ENCODE assay signal across 17 cellular contexts in genomic region chr14:68516235-68516634, GRCh38.
A peak's percentile ranks its signal among the peaks of the same experiment; 100 is the strongest.
DNase-seq lines count a peak whose midpoint lies in the region; ATAC-seq, FAIRE-seq and TF ChIP-seq lines count a peak whose summit lies in the region.
"Had no signal": no experiment of that assay in that cellular context is flagged by ENCODE, and none has a peak within 500 bp of the region (broad histone marks: within the 10 kb centered on the region; RNA-seq: fewer than 3 reads in every experiment).

No MANE protein-coding gene starts in this region.

- peaks cover 67% of the 10 kb centered on the region for H3F3A ChIP-seq in PC-9 (ENCODE audit: insufficient read depth, low read depth)

- ATAC-seq in WTC11 = no peak
- no peak for ATAC-seq in activated CD4-positive, alpha-beta T cell treated with anti-CD3 and anti-CD28 coated beads for 36 hours
- no peak for ATAC-seq in GM19463 (IDR thresholded peaks at IDR 0.05; ENCODE audit: unreplicated experiment)
- ATAC-seq in HG03342 (IDR thresholded peaks at IDR 0.05; ENCODE audit: unreplicated experiment) = no peak
- ATAC-seq: A549, K562 had no signal

- H3K27ac ChIP-seq in PC-9 (peak overlapping the region; percentile 18; the same call in 1 of the 2 replicates), suprapubic skin (peak overlapping the region; percentile 42)
- H3K27ac ChIP-seq: C4-2B, HL-60 had no signal

- no peaks in the 10 kb centered on the region for H3K9me3 ChIP-seq in PC-9 (ENCODE audit: insufficient read depth, low read depth)
- H3K9me3 ChIP-seq in suprapubic skin = no peaks in the 10 kb centered on the region
- H3K9me3 ChIP-seq: A549, BE2C, HAP-1 had no signal

- DNase-seq in PC-9 = no peak
- no peak for DNase-seq in WTC11 (ENCODE audit: low spot score)
- no peak for DNase-seq in frontal cortex (ENCODE audit: low spot score in 2 of 2)
- DNase-seq in suprapubic skin (ENCODE audit: low spot score in 2 of 2) = no peak
- DNase-seq in GM19239 (ENCODE audit: insufficient read length, low spot score) = no peak
- DNase-seq in activated CD4-positive, alpha-beta T cell treated with anti-CD3 and anti-CD28 coated beads for 36 hours = no peak
- DNase-seq: BE2C; CD8-positive, alpha-beta memory T cell; DMS53 had no signal

- no peaks in the 10 kb centered on the region for H3K27me3 ChIP-seq in PC-9 (ENCODE audit: insufficient read depth, low read depth)
- no peaks in the 10 kb centered on the region for H3K27me3 ChIP-seq in suprapubic skin
- H3K27me3 ChIP-seq: BE2C had no signal

- H3K27me3 Mint-ChIP-seq in WTC11 (ENCODE audit: low read depth) = no peaks in the 10 kb centered on the region
- H3K27me3 Mint-ChIP-seq in activated CD4-positive, alpha-beta T cell treated with anti-CD3 and anti-CD28 coated beads for 36 hours = no peaks in the 10 kb centered on the region

- TF ChIP-seq CTCF in PC-9 (conservative IDR thresholded peaks at IDR 0.05) (no peak), WTC11 (IDR thresholded peaks at IDR 0.05) (no peak), suprapubic skin (IDR thresholded peaks at IDR 0.05) (no peak)

- CTCF ChIA-PET in PC-9 (lab: Charles Lee) = interaction anchor here (0.7 kb wide), 1 partner anchor 807 kb away, joined by 13 read pairs; no protein-coding TSS in a partner anchor
- CTCF ChIA-PET in WTC11 (lab: Charles Lee) = no interaction called here
- CTCF ChIA-PET in activated CD4-positive, alpha-beta T cell treated with anti-CD3 and anti-CD28 coated beads for 36 hours (lab: Charles Lee) = no interaction called here

- no TSS peak for BruUV-seq in PC-9 (replicated peaks; lab: Mats Ljungman, UMichigan)

- H3K27ac Mint-ChIP-seq in WTC11 = no peak overlapping the region
- H3K27ac Mint-ChIP-seq in activated CD4-positive, alpha-beta T cell treated with anti-CD3 and anti-CD28 coated beads for 36 hours = no peak overlapping the region
- H3K27ac Mint-ChIP-seq: CD8-positive, alpha-beta memory T cell had no signal

- no peak overlapping the region for H3K4me3 Mint-ChIP-seq in WTC11
- no peak overlapping the region for H3K4me3 Mint-ChIP-seq in activated CD4-positive, alpha-beta T cell treated with anti-CD3 and anti-CD28 coated beads for 36 hours
- H3K4me3 Mint-ChIP-seq: CD8-positive, alpha-beta memory T cell had no signal

- no peak for TF ChIP-seq EP300 in suprapubic skin (IDR thresholded peaks at IDR 0.05)

- H3K4me1 Mint-ChIP-seq in WTC11 = peaks cover 34% of the 10 kb centered on the region
- H3K4me1 Mint-ChIP-seq in activated CD4-positive, alpha-beta T cell treated with anti-CD3 and anti-CD28 coated beads for 36 hours = peaks cover 29% of the 10 kb centered on the region

- WGBS in suprapubic skin = 54% methylated on average over 5 of the region's 5 CpGs

- no peak overlapping the region for H2AFZ ChIP-seq in PC-9

- no peak for TF ChIP-seq POLR2A in suprapubic skin (IDR thresholded peaks at IDR 0.05)

- H3K4me2 ChIP-seq in PC-9 = peak overlapping the region; percentile 16; the same call in 1 of the 2 replicates
- H3K4me2 ChIP-seq: A549 had no signal

- no peaks in the 10 kb centered on the region for H3K36me3 Mint-ChIP-seq in WTC11
- no peaks in the 10 kb centered on the region for H3K36me3 Mint-ChIP-seq in activated CD4-positive, alpha-beta T cell treated with anti-CD3 and anti-CD28 coated beads for 36 hours (ENCODE audit: low read depth)
- H3K36me3 Mint-ChIP-seq: CD8-positive, alpha-beta memory T cell had no signal

- H4K20me1 ChIP-seq in PC-9 (ENCODE audit: insufficient read depth) = no peaks in the 10 kb centered on the region

- peaks cover 79% of the 10 kb centered on the region for H3K4me1 ChIP-seq in PC-9 (replicated peaks; ENCODE audit: insufficient read depth)
- peaks cover 90% of the 10 kb centered on the region for H3K4me1 ChIP-seq in suprapubic skin
- H3K4me1 ChIP-seq: BE2C, HAP-1 had no signal

- no peaks in the 10 kb centered on the region for H3K9me2 ChIP-seq in PC-9 (ENCODE audit: insufficient read depth)

- intact Hi-C loops in PC-9 (cut with micrococcal nuclease; ENCODE audit: unreplicated experiment) = no loop called here
- intact Hi-C loops in activated CD4-positive, alpha-beta T cell treated with anti-CD3 and anti-CD28 coated beads for 36 hours (cut with DNase I, micrococcal nuclease) = no loop called here

- POLR2A ChIA-PET in PC-9 (lab: Charles Lee; ENCODE audit: unreplicated experiment) = interaction anchor here (0.5 kb wide), 1 partner anchor 88 kb away, joined by 10 read pairs; no protein-coding TSS in a partner anchor
- POLR2A ChIA-PET in WTC11 (lab: Charles Lee) = no interaction called here
- POLR2A ChIA-PET in activated CD4-positive, alpha-beta T cell treated with anti-CD3 and anti-CD28 coated beads for 36 hours (lab: Charles Lee) = no interaction called here

- H3K36me3 ChIP-seq in PC-9 (ENCODE audit: low read depth) (peaks cover 34% of the 10 kb centered on the region), suprapubic skin (no peaks in the 10 kb centered on the region)
- H3K36me3 ChIP-seq: BE2C, HAP-1 had no signal

- H3K79me2 ChIP-seq in PC-9 (ENCODE audit: low read depth) = peaks cover 14% of the 10 kb centered on the region; the same call in 1 of the 2 replicates

- FAIRE-seq in frontal cortex (lab: Jason Lieb, UNC) (peak; percentile 72), GM19239 (lab: Jason Lieb, UNC) (no peak)
- FAIRE-seq: A549, H1, K562 had no signal

- H3K4me3 ChIP-seq in PC-9 = no peak overlapping the region
- no peak overlapping the region for H3K4me3 ChIP-seq in suprapubic skin
- H3K4me3 ChIP-seq: A549, HAP-1, K562 had no signal

- H3K9me3 Mint-ChIP-seq in WTC11 = no peaks in the 10 kb centered on the region
- H3K9me3 Mint-ChIP-seq in activated CD4-positive, alpha-beta T cell treated with anti-CD3 and anti-CD28 coated beads for 36 hours (ENCODE audit: low read depth) = no peaks in the 10 kb centered on the region
- H3K9me3 Mint-ChIP-seq: CD8-positive, alpha-beta memory T cell had no signal

TF ChIP-seq in WTC11, 78 proteins besides CTCF, POLR2A, EP300 and RAD21:
- no peak for TF ChIP-seq ERG (CRISPR knock-in tag; IDR thresholded peaks at IDR 0.05)
- TF ChIP-seq HMGA2 (CRISPR knock-in tag; IDR thresholded peaks at IDR 0.05) = peak; percentile 76; the same call in 1 of the 2 replicates
